In the genomic region with DNA sequence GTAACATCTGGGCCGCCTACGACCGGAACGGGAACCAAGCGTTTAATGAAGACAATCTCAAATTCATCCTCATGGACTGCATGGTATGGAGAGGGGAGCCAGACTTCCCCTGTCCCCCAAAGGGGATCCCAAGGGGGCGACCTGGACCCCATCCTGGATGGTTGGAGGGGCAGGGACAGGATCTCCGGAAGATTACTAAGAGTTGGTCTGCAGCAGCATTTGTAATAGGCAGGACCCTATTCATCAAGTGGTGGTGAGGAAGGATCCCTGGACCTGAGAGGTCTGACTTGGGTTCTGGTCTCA, we compare ENCODE assay signal across 8 cellular contexts. TPM values are rescaled to one million over a fixed set of nuclear protein-coding genes. Genes with fewer than 3 reads are reported as not detected.
DNase-seq lines count a peak whose midpoint lies in the region; ATAC-seq, FAIRE-seq and TF ChIP-seq lines count a peak whose summit lies in the region.

No MANE protein-coding gene starts in this region.

- no peak for FAIRE-seq in GM12878 (lab: Jason Lieb, UNC)

- H3K36me3 Mint-ChIP-seq in activated T-cell treated with anti-CD3 and anti-CD28 coated beads, Interleukin-2, amount 50 U/mL, for 72 hours (ENCODE audit: insufficient read depth in 2 of 2): peaks cover 0 to 2% of the 10 kb centered on the region in 2 donors

- POLR2A ChIA-PET in GM12878 (lab: Charles Lee): interaction anchor here (0.7 kb wide), 1 partner anchor 34 kb away, joined by 3 read pairs; the partner anchor contains the start of gene SSR2

- H3K27me3 Mint-ChIP-seq in activated T-cell treated with anti-CD3 and anti-CD28 coated beads, Interleukin-2, amount 50 U/mL, for 72 hours (ENCODE audit: low read depth): no peaks in the 10 kb centered on the region

- H4K20me1 ChIP-seq in GM12878 (ENCODE audit: control insufficient read depth, insufficient read depth): no peaks in the 10 kb centered on the region

- H3K4me1 ChIP-seq in GM12878 (ENCODE audit: control insufficient read depth, insufficient read depth, low read length): no peaks in the 10 kb centered on the region; the same call in 1 of the 2 replicates
- peaks cover 4 to 8% of the 10 kb centered on the region in 2 donors for H3K4me1 ChIP-seq in lung (ENCODE audit: control insufficient read depth in 2 of 2, insufficient read depth in 2 of 2, low read length in 2 of 2)
- H3K4me1 ChIP-seq in tibial nerve: peaks cover 0 to 42% (median 6%) of the 10 kb centered on the region in 4 donors

- peak overlapping the region; percentile 19 for H3K27ac Mint-ChIP-seq in activated T-cell treated with anti-CD3 and anti-CD28 coated beads, Interleukin-2, amount 50 U/mL, for 72 hours

- RAD21 ChIA-PET in GM12878 (lab: Charles Lee; ENCODE audit: unreplicated experiment): no interaction called here

- H3K4me3 ChIP-seq in GM12878 (peak overlapping the region; percentile 93), lung (peak overlapping the region; percentile 80), tibial nerve (peak overlapping the region; percentile 84 to 97 (median 96))

- SMC1A ChIA-PET in GM12878 (lab: Charles Lee; ENCODE audit: uncharacterized antibody, unreplicated experiment): interaction anchor here (1.0 to 2.3 kb wide), 2 partner anchors 11 to 117 kb away, joined by 4 to 7 read pairs; no protein-coding TSS in a partner anchor

- peak overlapping the region; percentile 96 for H3K9ac ChIP-seq in GM12878 (ENCODE audit: control insufficient read depth, insufficient read depth, low read length)

- H3K79me2 ChIP-seq in GM12878 (ENCODE audit: control insufficient read depth, insufficient read depth, low read length): peaks cover 19% of the 10 kb centered on the region

- peak overlapping the region; percentile 98 to 99 for H3K4me3 Mint-ChIP-seq in activated T-cell treated with anti-CD3 and anti-CD28 coated beads, Interleukin-2, amount 50 U/mL, for 72 hours

- no peaks in the 10 kb centered on the region for H3K9me3 ChIP-seq in GM12878 (replicated peaks; ENCODE audit: control insufficient read depth, insufficient read depth, low read length)
- no peaks in the 10 kb centered on the region for H3K9me3 ChIP-seq in lung (ENCODE audit: control insufficient read depth in 2 of 2, insufficient read depth in 1 of 2, low read length in 1 of 2)
- no peaks in the 10 kb centered on the region for H3K9me3 ChIP-seq in tibial nerve

- H3K36me3 ChIP-seq in GM12878 (ENCODE audit: control insufficient read depth in 2 of 2, insufficient read depth in 2 of 2, low read length in 1 of 2): no peaks in the 10 kb centered on the region; a peak in 1 of 4 replicates
- H3K36me3 ChIP-seq in lung (ENCODE audit: control insufficient read depth in 2 of 2, insufficient read depth in 2 of 2, low read length in 2 of 2): peaks cover 2 to 7% of the 10 kb centered on the region in 2 donors
- H3K36me3 ChIP-seq in tibial nerve: peaks cover 0 to 41% (median 0%) of the 10 kb centered on the region in 3 donors

- peak overlapping the region; percentile 98 for H2AFZ ChIP-seq in GM12878 (ENCODE audit: control insufficient read depth, low read depth, low read length)

- peak overlapping the region; percentile 99 for H3K4me2 ChIP-seq in GM12878 (ENCODE audit: control insufficient read depth, insufficient read depth)

- peaks cover 34% of the 10 kb centered on the region for H3K4me1 Mint-ChIP-seq in activated T-cell treated with anti-CD3 and anti-CD28 coated beads, Interleukin-2, amount 50 U/mL, for 72 hours (ENCODE audit: low read depth)

- no peaks in the 10 kb centered on the region for H3K9me3 Mint-ChIP-seq in activated T-cell treated with anti-CD3 and anti-CD28 coated beads, Interleukin-2, amount 50 U/mL, for 72 hours

- in situ Hi-C loops in GM12878 (cut with MboI): no loop called here

- TF ChIP-seq POLR2A in GM12878 (IDR thresholded peaks at IDR 0.05; ENCODE audit: low read depth, low read length): no peak
- no peak for TF ChIP-seq POLR2A in tibial nerve (IDR thresholded peaks at IDR 0.05)

- WGBS in GM12878 (ENCODE audit: insufficient coverage, insufficient replicate concordance, low lambda C conversion rate, missing lambda C conversion rate): 8% methylated on average over 7 of the region's 7 CpGs
- 1 to 3% methylated on average over 7 of the region's 7 CpGs for WGBS in lung, 2 donors
- WGBS in tibial nerve, 2 donors: 1 to 3% methylated on average over 7 of the region's 7 CpGs

- H3K27me3 ChIP-seq in GM12878 (replicated peaks in 1 of 2; ENCODE audit: control insufficient read depth in 2 of 2, insufficient read depth in 2 of 2, low read length in 1 of 2): no peaks in the 10 kb centered on the region
- H3K27me3 ChIP-seq in lung (ENCODE audit: control insufficient read depth, insufficient read depth): no peaks in the 10 kb centered on the region
- no peaks in the 10 kb centered on the region for H3K27me3 ChIP-seq in tibial nerve

- TF ChIP-seq EP300 in GM12878 (IDR thresholded peaks at IDR 0.05; ENCODE audit: borderline replicate concordance in 1 of 2, control insufficient read depth in 1 of 2, low read depth in 2 of 2, low read length in 2 of 2) (no peak), tibial nerve (IDR thresholded peaks at IDR 0.05) (no peak)

- no peak for TF ChIP-seq CTCF in GM12878 (IDR thresholded peaks at IDR 0.05 in 2 of 3, conservative IDR thresholded peaks at IDR 0.05 in 1 of 3; ENCODE audit: control insufficient read depth in 2 of 3, extremely low read depth in 1 of 3, insufficient read depth in 1 of 3, low read depth in 3 of 3, low read length in 3 of 3)
- TF ChIP-seq CTCF in lung (IDR thresholded peaks at IDR 0.05; ENCODE audit: control extremely low read depth, extremely low read depth): no peak
- TF ChIP-seq CTCF in tibial nerve (IDR thresholded peaks at IDR 0.05): no peak

- intact Hi-C loops in GM12878 (cut with micrococcal nuclease; ENCODE audit: unreplicated experiment): loop anchor here (2.0 to 10.0 kb wide), 3 partner anchors 34 to 200 kb away; partner anchors contain the start of genes GON4L, SSR2 and SYT11

- BruUV-seq in GM12878 (replicated peaks; lab: Mats Ljungman, UMichigan): no TSS peak

- no peak for DNase-seq in activated T-cell treated with anti-CD3 and anti-CD28 coated beads, Interleukin-2, amount 50 U/mL, for 72 hours
- DNase-seq in activated T-cell treated with anti-CD3 and anti-CD28 coated beads for 4 hours (no peak), GM12878 (ENCODE audit: low read depth, low spot score) (no peak), lung (ENCODE audit: low spot score) (no peak), tibial nerve (ENCODE audit: low spot score in 2 of 2) (no peak), DMS114 treated with DMSO at 0.1 percent for 48 hours (lab: John Stamatoyannopoulos, UW; ENCODE audit: unreplicated experiment) (no peak), middle frontal gyrus (ENCODE audit: extremely low spot score, low spot score) (no peak)

- no peak for ATAC-seq in activated T-cell treated with anti-CD3 and anti-CD28 coated beads, Interleukin-2, amount 50 U/mL, for 72 hours (replicated peaks in 1 of 2)
- ATAC-seq in GM12878: no peak
- ATAC-seq in lung (ENCODE audit: insufficient read depth, low FRiP score): no peak
- ATAC-seq in HG02938 (IDR thresholded peaks at IDR 0.05; ENCODE audit: unreplicated experiment): no peak

- no peak for TF ChIP-seq RAD21 in GM12878 (IDR thresholded peaks at IDR 0.05; ENCODE audit: insufficient read depth, low read depth, low read length)

- CTCF ChIA-PET in GM12878 (lab: Yijun Ruan, JAX): interaction anchor here (1.2 to 3.1 kb wide), 2 partner anchors 11 to 65 kb away, joined by 5 to 28 read pairs; no protein-coding TSS in a partner anchor

- H3K27ac ChIP-seq in GM12878 (ENCODE audit: control insufficient read depth, insufficient read depth): peak overlapping the region; percentile 95
- H3K27ac ChIP-seq in lung (ENCODE audit: low read depth in 1 of 2, low read length in 1 of 2): peak overlapping the region; percentile 85 to 89
- peak overlapping the region; percentile 82 to 98 (median 88) for H3K27ac ChIP-seq in tibial nerve

RNA-seq across cellular contexts. Expression of gene LAMTOR2, which starts 0.7 kb away (rescaled TPM):
- total RNA-seq in activated T-cell treated with anti-CD3 and anti-CD28 coated beads, Interleukin-2, amount 50 U/mL, for 72 hours: 10 to 100 TPM; 58.7 to 61.8 TPM
- 9.0 and 11.7 TPM in 2 replicates for total RNA-seq in GM12878 (2013; cell fraction: nucleolus; rRNA removed)
- total RNA-seq in GM12878 (2014; rRNA removed) (76.3 and 90.3 TPM in 2 replicates), GM12878 (2014; rRNA removed; fragmentation: Illumina TruSeq; extraction: Trizol) (77.3 and 80.2 TPM in 2 replicates), GM12878 (2021) (73.5 and 73.9 TPM in 2 replicates), lung (10 to 100 TPM; 71.2 to 71.5 TPM), tibial nerve (10 to 100 TPM; 32.6 to 51.8 (median 47.8) TPM)
- 65.1 TPM for polyA plus RNA-seq in GM12878 (2011; ENCODE audit: low read depth)
- polyA plus RNA-seq in GM12878 (2011; rRNA removed) (37.4 and 72.0 TPM in 2 replicates), GM12878 (2014; fragmentation: Illumina TruSeq; extraction: Trizol) (34.9 and 71.9 TPM in 2 replicates), GM12878 (2014; fragmentation: Nextera tagmentation; extraction: Ambion mirVana) (100 to 1,000 TPM; 225 to 264 TPM), GM12878 (2014; rRNA removed) (104 and 123 TPM in 2 replicates), GM12878 (2016; fragmentation: Nextera tagmentation; extraction: Ambion mirVana) (100 to 1,000 TPM; 139 to 160 TPM), lung (100 to 1,000 TPM; 135 to 143 TPM)
- 132 and 162 TPM in 2 replicates for polyA plus RNA-seq in GM12878 (2011; cell fraction: cytosol; rRNA removed)
- 58.7 and 59.5 TPM in 2 replicates for polyA plus RNA-seq in GM12878 (2011; cell fraction: nucleus; rRNA removed)
- 58.4 and 65.5 TPM in 2 replicates for polyA plus RNA-seq in GM12878 (2012)
- 31.7 and 56.7 TPM in 2 replicates for polyA minus RNA-seq in GM12878 (2011; rRNA and poly(A)+ RNA removed)
- 13.7 and 14.2 TPM in 2 replicates for polyA minus RNA-seq in GM12878 (2011; cell fraction: cytosol; rRNA and poly(A)+ RNA removed)
- 16.6 and 17.5 TPM in 2 replicates for polyA minus RNA-seq in GM12878 (2011; cell fraction: nucleus; rRNA and poly(A)+ RNA removed)

RNA-seq across cellular contexts. Expression of gene UBQLN4, which starts 1.7 kb away (rescaled TPM):
- 10 to 100 TPM; 31.4 to 42.6 TPM for total RNA-seq in activated T-cell treated with anti-CD3 and anti-CD28 coated beads, Interleukin-2, amount 50 U/mL, for 72 hours
- 18.7 and 22.9 TPM in 2 replicates for total RNA-seq in GM12878 (2013; cell fraction: nucleolus; rRNA removed)
- total RNA-seq in GM12878 (2014; rRNA removed) (18.7 and 19.6 TPM in 2 replicates), GM12878 (2014; rRNA removed; fragmentation: Illumina TruSeq; extraction: Trizol) (14.9 and 15.9 TPM in 2 replicates), GM12878 (2021) (31.9 and 37.3 TPM in 2 replicates), lung (10 to 100 TPM; 25.0 to 27.2 TPM), tibial nerve (10 to 100 TPM; 19.5 to 32.1 (median 22.8) TPM)
- 10.7 TPM for polyA plus RNA-seq in GM12878 (2011; ENCODE audit: low read depth)
- polyA plus RNA-seq in GM12878 (2011; rRNA removed) (32.5 and 44.6 TPM in 2 replicates), GM12878 (2014; fragmentation: Illumina TruSeq; extraction: Trizol) (24.9 and 27.3 TPM in 2 replicates), GM12878 (2014; fragmentation: Nextera tagmentation; extraction: Ambion mirVana) (10 to 100 TPM; 10.0 to 17.3 TPM), GM12878 (2014; rRNA removed) (31.2 and 32.8 TPM in 2 replicates), GM12878 (2016; fragmentation: Nextera tagmentation; extraction: Ambion mirVana) (10 to 100 TPM; 18.9 to 20.6 TPM), lung (10 to 100 TPM; 16.2 to 20.8 TPM)
- polyA plus RNA-seq in GM12878 (2011; cell fraction: cytosol; rRNA removed): 46.6 and 47.7 TPM in 2 replicates
- 58.1 and 61.3 TPM in 2 replicates for polyA plus RNA-seq in GM12878 (2011; cell fraction: nucleus; rRNA removed)
- polyA plus RNA-seq in GM12878 (2012): 16.0 and 17.0 TPM in 2 replicates
- 41.8 and 53.6 TPM in 2 replicates for polyA minus RNA-seq in GM12878 (2011; rRNA and poly(A)+ RNA removed)
- 19.4 and 19.9 TPM in 2 replicates for polyA minus RNA-seq in GM12878 (2011; cell fraction: cytosol; rRNA and poly(A)+ RNA removed)
- polyA minus RNA-seq in GM12878 (2011; cell fraction: nucleus; rRNA and poly(A)+ RNA removed): 9.3 and 15.1 TPM in 2 replicates

RNA-seq across cellular contexts. Expression of gene RAB25, which starts 5.7 kb away (rescaled TPM):
- under 1 TPM; 0.53 to 0.95 TPM for total RNA-seq in activated T-cell treated with anti-CD3 and anti-CD28 coated beads, Interleukin-2, amount 50 U/mL, for 72 hours
- total RNA-seq in GM12878 (2013; cell fraction: nucleolus; rRNA removed): not detected in 2 replicates
- total RNA-seq in GM12878 (2014; rRNA removed) (not detected in 2 replicates), GM12878 (2014; rRNA removed; fragmentation: Illumina TruSeq; extraction: Trizol) (not detected in 2 replicates), GM12878 (2021) (0.29 and 0.36 TPM in 2 replicates), lung (10 to 100 TPM; 62.7 to 75.2 TPM), tibial nerve (not detected)
- polyA plus RNA-seq in GM12878 (2011; ENCODE audit: low read depth): not detected
- polyA plus RNA-seq in GM12878 (2011; rRNA removed) (0.22 and 0.45 TPM in 2 replicates), GM12878 (2014; fragmentation: Illumina TruSeq; extraction: Trizol) (0.16 TPM in 1 of 2 replicates, not detected in the other), GM12878 (2014; fragmentation: Nextera tagmentation; extraction: Ambion mirVana) (not detected), GM12878 (2014; rRNA removed) (0.44 TPM in 1 of 2 replicates, not detected in the other), GM12878 (2016; fragmentation: Nextera tagmentation; extraction: Ambion mirVana) (not detected), lung (100 to 1,000 TPM in 1 of 2 donors, 10 to 100 TPM in 1; 99.2 to 156 TPM)
- polyA plus RNA-seq in GM12878 (2011; cell fraction: cytosol; rRNA removed): 0.39 and 0.52 TPM in 2 replicates
- polyA plus RNA-seq in GM12878 (2011; cell fraction: nucleus; rRNA removed): 0.25 TPM in 2 replicates
- polyA plus RNA-seq in GM12878 (2012): 0.18 TPM in 1 of 2 replicates, not detected in the other
- polyA minus RNA-seq in GM12878 (2011; rRNA and poly(A)+ RNA removed): 0.22 and 1.2 TPM in 2 replicates
- not detected in 2 replicates for polyA minus RNA-seq in GM12878 (2011; cell fraction: cytosol; rRNA and poly(A)+ RNA removed)
- not detected in 2 replicates for polyA minus RNA-seq in GM12878 (2011; cell fraction: nucleus; rRNA and poly(A)+ RNA removed)

RNA-seq across cellular contexts. Expression of gene MEX3A, which starts 27.0 kb away (rescaled TPM):
- total RNA-seq in activated T-cell treated with anti-CD3 and anti-CD28 coated beads, Interleukin-2, amount 50 U/mL, for 72 hours: under 1 TPM; 0.31 to 0.97 TPM
- total RNA-seq in GM12878 (2013; cell fraction: nucleolus; rRNA removed): 6.4 and 6.6 TPM in 2 replicates
- total RNA-seq in GM12878 (2014; rRNA removed): 1.6 and 2.1 TPM in 2 replicates
- total RNA-seq in GM12878 (2014; rRNA removed; fragmentation: Illumina TruSeq; extraction: Trizol): 1.6 and 1.8 TPM in 2 replicates
- 5.1 and 5.9 TPM in 2 replicates for total RNA-seq in GM12878 (2021)
- 0.37 TPM for polyA plus RNA-seq in GM12878 (2011; ENCODE audit: low read depth)
- 2.3 and 2.8 TPM in 2 replicates for polyA plus RNA-seq in GM12878 (2011; rRNA removed)
- 5.1 and 5.8 TPM in 2 replicates for polyA plus RNA-seq in GM12878 (2011; cell fraction: cytosol; rRNA removed)
- 7.3 and 9.3 TPM in 2 replicates for polyA plus RNA-seq in GM12878 (2011; cell fraction: nucleus; rRNA removed)
- 0.89 and 1.00 TPM in 2 replicates for polyA plus RNA-seq in GM12878 (2012)
- polyA plus RNA-seq in GM12878 (2014; fragmentation: Illumina TruSeq; extraction: Trizol): 3.2 and 4.0 TPM in 2 replicates
- polyA plus RNA-seq in GM12878 (2014; fragmentation: Nextera tagmentation; extraction: Ambion mirVana): under 1 TPM; 0.11 to 0.27 TPM
- polyA plus RNA-seq in GM12878 (2014; rRNA removed): 3.2 and 3.3 TPM in 2 replicates
- polyA plus RNA-seq in GM12878 (2016; fragmentation: Nextera tagmentation; extraction: Ambion mirVana): under 1 TPM; 0.48 to 0.49 TPM
- 3.7 and 6.0 TPM in 2 replicates for polyA minus RNA-seq in GM12878 (2011; rRNA and poly(A)+ RNA removed)
- polyA minus RNA-seq in GM12878 (2011; cell fraction: cytosol; rRNA and poly(A)+ RNA removed): 4.8 and 6.2 TPM in 2 replicates
- polyA minus RNA-seq in GM12878 (2011; cell fraction: nucleus; rRNA and poly(A)+ RNA removed): 3.5 and 5.5 TPM in 2 replicates
- 1 to 10 TPM; 1.1 to 8.1 TPM for total RNA-seq in lung
- under 1 TPM; 0.26 to 1.00 TPM for polyA plus RNA-seq in lung
- total RNA-seq in tibial nerve: 1 to 10 TPM in 1 of 4 donors, under 1 TPM in 3; under 0.01 to 1.2 (median 0.43) TPM

RNA-seq across cellular contexts. Expression of gene SSR2, which starts 34.5 kb away (rescaled TPM):
- 100 to 1,000 TPM; 193 to 234 TPM for total RNA-seq in activated T-cell treated with anti-CD3 and anti-CD28 coated beads, Interleukin-2, amount 50 U/mL, for 72 hours
- total RNA-seq in GM12878 (2013; cell fraction: nucleolus; rRNA removed): 117 and 134 TPM in 2 replicates
- total RNA-seq in GM12878 (2014; rRNA removed) (304 and 309 TPM in 2 replicates), GM12878 (2014; rRNA removed; fragmentation: Illumina TruSeq; extraction: Trizol) (253 and 257 TPM in 2 replicates), GM12878 (2021) (207 and 208 TPM in 2 replicates), lung (100 to 1,000 TPM; 281 to 289 TPM), tibial nerve (100 to 1,000 TPM; 172 to 236 (median 212) TPM)
- 419 TPM for polyA plus RNA-seq in GM12878 (2011; ENCODE audit: low read depth)
- polyA plus RNA-seq in GM12878 (2011; rRNA removed) (434 and 553 TPM in 2 replicates), GM12878 (2014; fragmentation: Illumina TruSeq; extraction: Trizol) (443 and 504 TPM in 2 replicates), GM12878 (2014; fragmentation: Nextera tagmentation; extraction: Ambion mirVana) (100 to 1,000 TPM; 395 to 407 TPM), GM12878 (2014; rRNA removed) (300 and 320 TPM in 2 replicates), GM12878 (2016; fragmentation: Nextera tagmentation; extraction: Ambion mirVana) (100 to 1,000 TPM; 226 to 238 TPM), lung (100 to 1,000 TPM; 294 to 467 TPM)
- polyA plus RNA-seq in GM12878 (2011; cell fraction: cytosol; rRNA removed): 648 and 1,046 TPM in 2 replicates
- 186 and 215 TPM in 2 replicates for polyA plus RNA-seq in GM12878 (2011; cell fraction: nucleus; rRNA removed)
- 316 TPM in 2 replicates for polyA plus RNA-seq in GM12878 (2012)
- 366 and 382 TPM in 2 replicates for polyA minus RNA-seq in GM12878 (2011; rRNA and poly(A)+ RNA removed)
- 76.2 and 86.9 TPM in 2 replicates for polyA minus RNA-seq in GM12878 (2011; cell fraction: cytosol; rRNA and poly(A)+ RNA removed)
- 32.3 and 40.9 TPM in 2 replicates for polyA minus RNA-seq in GM12878 (2011; cell fraction: nucleus; rRNA and poly(A)+ RNA removed)

Comparison
In these comparisons a context has a peak if more than half of its experiments do, and no peak if none do; other contexts are left out.
1. RNA of gene RAB25, which starts 5.7 kb away (total RNA-seq): 62.7 to 75.2 TPM in lung; 0.53 to 0.95 TPM in activated T-cell treated with anti-CD3 and anti-CD28 coated beads, Interleukin-2, amount 50 U/mL, for 72 hours, 0.29 to 0.36 TPM in GM12878 and not detected in tibial nerve; every median in the first group is over 10 times any median in the second.
2. Peak in every context shown above with its lines, with median percentiles within 50 percentile points of each other: H3K27ac ChIP-seq and H3K4me3 ChIP-seq.